Comparison of ENCODE assay signal across 26 cellular contexts in genomic region chr6:167146173-167146572, GRCh38. TPM values are rescaled to one million over a fixed set of nuclear protein-coding genes. Genes with fewer than 3 reads are reported as not detected.
DNase-seq lines count a peak whose midpoint lies in the region; ATAC-seq, FAIRE-seq and TF ChIP-seq lines count a peak whose summit lies in the region.
"Had no signal": no experiment of that assay in that cellular context is flagged by ENCODE, and none has a peak within 500 bp of the region (broad histone marks: within the 10 kb centered on the region; RNA-seq: fewer than 3 reads in every experiment).

No MANE protein-coding gene starts in this region.

- peak overlapping the region; percentile 67 for H3K4me2 ChIP-seq in BLaER1

- no peak overlapping the region for H3K27ac ChIP-seq in BLaER1
- no peak overlapping the region for H3K27ac ChIP-seq in left lung
- no peak overlapping the region for H3K27ac ChIP-seq in kidney (ENCODE audit: low read depth in 2 of 2, low read length in 2 of 2)
- H3K27ac ChIP-seq: HL-60 had no signal

- intact Hi-C loops in left lung (cut with DNase I): loop anchor here in 1 of 2 donors (10.0 kb wide), 1 partner anchor 371 kb away; no protein-coding TSS in a partner anchor
- intact Hi-C loops in kidney (cut with DNase I): loop anchor here (10.0 kb wide), 1 partner anchor 371 kb away; no protein-coding TSS in a partner anchor

- H3K4me1 Mint-ChIP-seq in T-helper 17 cell (peaks cover 26% of the 10 kb centered on the region), type B pancreatic cell (ENCODE audit: unreplicated experiment) (peaks cover 14% of the 10 kb centered on the region)

- H3K27ac Mint-ChIP-seq in T-helper 17 cell (peak overlapping the region; percentile 77), type B pancreatic cell (no peak overlapping the region)
- H3K27ac Mint-ChIP-seq: CD4-positive, alpha-beta T cell had no signal

- H3K27me3 Mint-ChIP-seq in T-helper 17 cell (no peaks in the 10 kb centered on the region), type B pancreatic cell (peaks cover 60% of the 10 kb centered on the region)

- H3K4me3 Mint-ChIP-seq in T-helper 17 cell (peak overlapping the region; percentile 55), type B pancreatic cell (no peak overlapping the region)
- H3K4me3 Mint-ChIP-seq: CD4-positive, alpha-beta T cell had no signal

- TF ChIP-seq POLR2A in GM12891 (IDR thresholded peaks at IDR 0.05; ENCODE audit: low read depth, low read length): peak; percentile 46; the same call in 1 of the 2 replicates

- H3K9ac ChIP-seq in BLaER1: no peak overlapping the region
- no peak overlapping the region for H3K9ac ChIP-seq in kidney (ENCODE audit: low read length in 2 of 2)

- H3K4me3 ChIP-seq in BLaER1 (no peak overlapping the region), left lung (peak overlapping the region in 1 of 2 donors; percentile 8), kidney (ENCODE audit: low read length in 2 of 2) (no peak overlapping the region)
- H3K4me3 ChIP-seq: K562, smooth muscle cell had no signal

- H3K9me3 ChIP-seq in BLaER1: peaks cover 9% of the 10 kb centered on the region
- no peaks in the 10 kb centered on the region for H3K9me3 ChIP-seq in T-helper 17 cell (ENCODE audit: control insufficient read depth, low read length, poor library complexity, severe bottlenecking)
- H3K9me3 ChIP-seq in left lung: no peaks in the 10 kb centered on the region
- H3K9me3 ChIP-seq in kidney (ENCODE audit: control insufficient read depth in 1 of 2, low read length in 2 of 2): no peaks in the 10 kb centered on the region

- H3K4me1 ChIP-seq in BLaER1 (peaks cover 60% of the 10 kb centered on the region), left lung (no peaks in the 10 kb centered on the region), kidney (ENCODE audit: control insufficient read depth in 1 of 2, insufficient read depth in 1 of 2, low read depth in 1 of 2, low read length in 2 of 2) (no peaks in the 10 kb centered on the region)

- peaks cover 21% of the 10 kb centered on the region; the same call in 1 of the 2 replicates for H3K27me3 ChIP-seq in BLaER1
- peaks cover 0 to 22% of the 10 kb centered on the region in 2 donors for H3K27me3 ChIP-seq in left lung

- FAIRE-seq in GM12891 (lab: Jason Lieb, UNC) (peak; percentile 51), kidney (lab: Jason Lieb, UNC) (no peak)
- FAIRE-seq: frontal cortex, K562, TTC549 had no signal

- ATAC-seq in T-helper 17 cell (no peak), left lung (peak; percentile 39), GM19455 (IDR thresholded peaks at IDR 0.05; ENCODE audit: unreplicated experiment) (no peak), GM19035 (IDR thresholded peaks at IDR 0.05; ENCODE audit: unreplicated experiment) (no peak)
- ATAC-seq: K562 had no signal

- H3K9me3 Mint-ChIP-seq in type B pancreatic cell: peaks cover 6% of the 10 kb centered on the region
- H3K9me3 Mint-ChIP-seq: CD4-positive, alpha-beta T cell had no signal

- H4K20me1 ChIP-seq in BLaER1: no peaks in the 10 kb centered on the region

- TF ChIP-seq CTCF in left lung (IDR thresholded peaks at IDR 0.05) (no peak), type B pancreatic cell (conservative IDR thresholded peaks at IDR 0.05) (no peak), kidney (IDR thresholded peaks at IDR 0.05; ENCODE audit: borderline replicate concordance, extremely low read depth, insufficient read depth) (no peak)

- H3K36me3 ChIP-seq in BLaER1: no peaks in the 10 kb centered on the region
- H3K36me3 ChIP-seq in left lung: no peaks in the 10 kb centered on the region
- H3K36me3 ChIP-seq in kidney (ENCODE audit: control insufficient read depth in 1 of 2, insufficient read depth in 2 of 2, low read length in 2 of 2): no peaks in the 10 kb centered on the region

- DNase-seq in GM12891 (ENCODE audit: insufficient read length, low spot score) (no peak), T-helper 17 cell (no peak), left lung (no peak), type B pancreatic cell (ENCODE audit: extremely low spot score, unreplicated experiment) (no peak), kidney (no peak)
- DNase-seq: activated CD4-positive, alpha-beta T cell treated with anti-CD3 and anti-CD28 coated beads for 48 hours; activated CD8-positive, alpha-beta memory T cell treated with anti-CD3 and anti-CD28 coated beads, Interleukin-2, amount 50 U/mL, for 48 hours; activated naive CD4-positive, alpha-beta T cell; CD4-positive, alpha-beta T cell; DMS79 treated with DMSO at 0.1 percent for 48 hours; erythroblast; midbrain; NCI-H2029; NCI-H524 treated with DMSO at 0.1 percent for 48 hours; stimulated activated CD4-positive, alpha-beta T cell treated with anti-CD3 and anti-CD28 coated beads, Interleukin-4, amount 100 ng/mL, for 4 hours had no signal

- H3K36me3 Mint-ChIP-seq in T-helper 17 cell (ENCODE audit: low read depth) (peaks cover 2% of the 10 kb centered on the region), type B pancreatic cell (no peaks in the 10 kb centered on the region)

TF ChIP-seq in GM12891, 5 proteins besides CTCF, POLR2A, EP300 and RAD21:
- TF ChIP-seq PAX5 (IDR thresholded peaks at IDR 0.05; ENCODE audit: insufficient read depth, low read length, severe bottlenecking) (no peak), POLR2AphosphoS5 (IDR thresholded peaks at IDR 0.05; ENCODE audit: low read depth, low read length) (peak; percentile 40; the same call in 1 of the 2 replicates)

RNA-seq across cellular contexts. Expression of gene GPR31, which starts 11.6 kb away (rescaled TPM):
- polyA plus RNA-seq in GM12891 (2012; ENCODE audit: low read depth, missing spikeins): 0.04 TPM
- total RNA-seq in T-helper 17 cell (not detected), left lung (not detected), type B pancreatic cell (ENCODE audit: low replicate concordance) (not detected in 2 replicates), kidney (0.16 TPM)
- not detected for polyA plus RNA-seq in kidney (ENCODE audit: insufficient read depth, low read depth, low replicate concordance)
- total RNA-seq: cardiac septum; CD4-positive, alpha-beta T cell; dermis microvascular lymphatic vessel endothelial cell; frontal cortex; K562; pulmonary artery endothelial cell; smooth muscle cell had no signal
- polyA plus RNA-seq: K562, smooth muscle cell had no signal

RNA-seq across cellular contexts. Expression of gene CCR6, which starts 23.3 kb away (rescaled TPM):
- polyA plus RNA-seq in GM12891 (2012; ENCODE audit: low read depth, missing spikeins): 2.6 TPM
- total RNA-seq in T-helper 17 cell (10 to 100 TPM; 57.4 to 60.5 TPM), left lung (under 1 TPM in 1 of 2 donors, not detected in 1; 0.71 TPM), type B pancreatic cell (ENCODE audit: low replicate concordance) (not detected in 2 replicates), kidney (0.54 TPM)
- 0.43 TPM for polyA plus RNA-seq in kidney (ENCODE audit: insufficient read depth, low read depth, low replicate concordance)
- total RNA-seq: cardiac septum, dermis microvascular lymphatic vessel endothelial cell, frontal cortex, K562, pulmonary artery endothelial cell, smooth muscle cell had no signal
- polyA plus RNA-seq: K562, smooth muscle cell had no signal

Comparison
In these comparisons a context has a peak if more than half of its experiments do, and no peak if none do; other contexts are left out.
1. RNA of gene CCR6, which starts 23.3 kb away (total RNA-seq): 57.4 to 60.5 TPM in T-helper 17 cell; 0.71 TPM in left lung, 0.54 TPM in kidney (single experiment) and not detected in type B pancreatic cell; every median in the first group is over 10 times any median in the second.